In genomic region chr2:37232131-37232933, GRCh38 we compare ENCODE assay signal across 9 cellular contexts. TPM values are rescaled to one million over a fixed set of nuclear protein-coding genes. Genes with fewer than 3 reads are reported as not detected.
DNase-seq lines count a peak whose midpoint lies in the region; ATAC-seq, FAIRE-seq and TF ChIP-seq lines count a peak whose summit lies in the region.
"Had no signal": no experiment of that assay in that cellular context is flagged by ENCODE, and none has a peak within 500 bp of the region (broad histone marks: within the 10 kb centered on the region; RNA-seq: fewer than 3 reads in every experiment).

No MANE protein-coding gene starts in this region.

- WGBS in A549 (ENCODE audit: missing lambda C conversion rate), result 18% methylated on average over 18 of the region's 18 CpGs
- 13 to 15% methylated on average over 18 of the region's 18 CpGs for WGBS in ectodermal cell, 2 experiments

- TF ChIP-seq EP300 in A549 (IDR thresholded peaks at IDR 0.05), result no peak

- no peak for TF ChIP-seq POLR2A in A549 (IDR thresholded peaks at IDR 0.05; ENCODE audit: low read length)

- DNase-seq in A549 (ENCODE audit: low read depth in 1 of 2, low spot score in 1 of 2), result peak; percentile 21 to 48
- no peak for DNase-seq in NT2/D1 (ENCODE audit: low read depth, low spot score)
- DNase-seq in DMS153 (lab: John Stamatoyannopoulos, UW), result no peak
- DNase-seq in activated naive CD4-positive, alpha-beta T cell (lab: John Stamatoyannopoulos, UW), result no peak

- no peaks in the 10 kb centered on the region for H3K27me3 ChIP-seq in NT2/D1 (ENCODE audit: insufficient read depth, insufficient read length)
- H3K27me3 ChIP-seq in ectodermal cell (ENCODE audit: control insufficient read depth, insufficient read depth, low read length, poor library complexity, severe bottlenecking), result no peaks in the 10 kb centered on the region
- H3K27me3 ChIP-seq in mononuclear cell (ENCODE audit: insufficient read depth, low read length), result no peaks in the 10 kb centered on the region

- peak overlapping the region; percentile 98 for H3K9ac ChIP-seq in NT2/D1 (ENCODE audit: insufficient read length, low read depth)

- peak overlapping the region; percentile 92 to 95 for H3K27ac ChIP-seq in A549
- H3K27ac ChIP-seq in ectodermal cell (ENCODE audit: insufficient read depth, low read depth, low read length, poor library complexity, severe bottlenecking), result no peak overlapping the region

- H3K4me1 ChIP-seq in A549, result peaks cover 22% of the 10 kb centered on the region
- H3K4me1 ChIP-seq in NT2/D1 (ENCODE audit: insufficient read depth, insufficient read length), result no peaks in the 10 kb centered on the region
- H3K4me1 ChIP-seq in ectodermal cell (ENCODE audit: control insufficient read depth, insufficient read depth, low read length), result no peaks in the 10 kb centered on the region
- peaks cover 29% of the 10 kb centered on the region for H3K4me1 ChIP-seq in mononuclear cell (ENCODE audit: insufficient read depth, low read length)

- FAIRE-seq in A549 (lab: Jason Lieb, UNC), result no peak
- FAIRE-seq: frontal cortex had no signal

- H3K9me3 ChIP-seq in A549 (no peaks in the 10 kb centered on the region), NT2/D1 (ENCODE audit: insufficient read depth, low read length) (no peaks in the 10 kb centered on the region), ectodermal cell (ENCODE audit: control insufficient read depth, low read length) (no peaks in the 10 kb centered on the region), mononuclear cell (ENCODE audit: low read depth, low read length) (no peaks in the 10 kb centered on the region)

- peak; percentile 17 to 39; a peak in 5 of 6 replicates for ATAC-seq in A549
- peak; percentile 4 for ATAC-seq in GM18873 (IDR thresholded peaks at IDR 0.05; ENCODE audit: low FRiP score, unreplicated experiment)
- ATAC-seq in HG02884 (IDR thresholded peaks at IDR 0.05; ENCODE audit: unreplicated experiment), result no peak

- peak overlapping the region; percentile 94 for H3K4me2 ChIP-seq in A549

- no peak for TF ChIP-seq CTCF in A549 (IDR thresholded peaks at IDR 0.05)

- H3K36me3 ChIP-seq in NT2/D1 (ENCODE audit: insufficient read depth, insufficient read length, low read length) (peaks cover 45% of the 10 kb centered on the region), ectodermal cell (ENCODE audit: control insufficient read depth, insufficient read depth, low read length) (peaks cover 8% of the 10 kb centered on the region)

- no peak for TF ChIP-seq RAD21 in A549 (conservative IDR thresholded peaks at IDR 0.05 in 1 of 2, IDR thresholded peaks at IDR 0.05 in 1 of 2)

- POLR2A ChIA-PET in A549 (lab: Yijun Ruan, JAX), result interaction anchor here (0.6 to 1.5 kb wide), 10 partner anchors 9 to 693 kb away, joined by 3 to 9 read pairs (median 5); partner anchors contain the start of genes CEBPZOS, RMDN2 and STRN

- CTCF ChIA-PET in A549 (lab: Yijun Ruan, JAX), result interaction anchor here (1.0 to 1.2 kb wide), 2 partner anchors 13 to 26 kb away, joined by 3 read pairs; no protein-coding TSS in a partner anchor

- H3K4me3 ChIP-seq in A549 (peak overlapping the region; percentile 91), NT2/D1 (ENCODE audit: insufficient read length, low read depth) (peak overlapping the region; percentile 94), ectodermal cell (ENCODE audit: insufficient read depth, low read depth, low read length) (peak overlapping the region; percentile 95), mononuclear cell (ENCODE audit: low read length) (peak overlapping the region; percentile 77)

TF ChIP-seq in A549, 52 proteins besides CTCF, POLR2A, EP300 and RAD21:
- TF ChIP-seq HDAC2 (IDR thresholded peaks at IDR 0.05), result no peak
- no peak for TF ChIP-seq TP53 (CRISPR knock-in tag; IDR thresholded peaks at IDR 0.05)
- no peak for TF ChIP-seq HMGXB4 (CRISPR knock-in tag; IDR thresholded peaks at IDR 0.05; ENCODE audit: borderline replicate concordance)
- no peak for TF ChIP-seq CBX2 (IDR thresholded peaks at IDR 0.05; ENCODE audit: borderline replicate concordance, low read depth)
- TF ChIP-seq KDM1A (IDR thresholded peaks at IDR 0.05; ENCODE audit: low read depth), result no peak
- no peak for TF ChIP-seq FOXS1 (CRISPR knock-in tag; IDR thresholded peaks at IDR 0.05)
- TF ChIP-seq HEYL (CRISPR knock-in tag; IDR thresholded peaks at IDR 0.05), result no peak
- no peak for TF ChIP-seq ZFP36 (IDR thresholded peaks at IDR 0.05; ENCODE audit: borderline replicate concordance, partially characterized antibody)
- TF ChIP-seq HOXB5 (CRISPR knock-in tag; IDR thresholded peaks at IDR 0.05), result no peak
- no peak for TF ChIP-seq MAX (IDR thresholded peaks at IDR 0.05)
- no peak for TF ChIP-seq ATOH8 (CRISPR knock-in tag; IDR thresholded peaks at IDR 0.05; ENCODE audit: low read depth)
- no peak for TF ChIP-seq ZC3H11A (IDR thresholded peaks at IDR 0.05)
- TF ChIP-seq JUN (IDR thresholded peaks at IDR 0.05), result no peak
- no peak for TF ChIP-seq KDM5A (IDR thresholded peaks at IDR 0.05)

RNA-seq across cellular contexts. Expression of gene NDUFAF7, which starts 0.9 kb away (rescaled TPM):
- polyA plus RNA-seq in A549 (2011; rRNA removed) (40.2 and 48.0 TPM in 2 replicates), A549 (2017; fragmentation: RNase III; extraction: RNeasy Plus Mini Kit Qiagen cat#74134 plus additional on column Dnase treatment) (28.8 to 29.3 TPM (median 29.0 TPM) in 3 replicates)
- polyA plus RNA-seq in A549 (2012; cell fraction: cytosol; rRNA removed), result 17.1 and 18.6 TPM in 2 replicates
- 21.7 and 31.2 TPM in 2 replicates for polyA plus RNA-seq in A549 (2012; cell fraction: nucleus; rRNA removed)
- polyA minus RNA-seq in A549 (2011; rRNA and poly(A)+ RNA removed), result 19.2 and 21.3 TPM in 2 replicates
- polyA plus RNA-seq in ectodermal cell (2013, experiment 1 of 4), result 31.3 TPM
- 29.6 TPM for polyA plus RNA-seq in ectodermal cell (2013, experiment 2 of 4)
- 19.3 TPM for polyA plus RNA-seq in ectodermal cell (2013, experiment 3 of 4)
- polyA plus RNA-seq in ectodermal cell (2013, experiment 4 of 4), result 23.3 TPM
- 19.6 TPM for total RNA-seq in mononuclear cell

RNA-seq across cellular contexts. Expression of gene CEBPZ, which starts 0.9 kb away (rescaled TPM):
- polyA plus RNA-seq in A549 (2011; rRNA removed), result 44.1 and 70.9 TPM in 2 replicates
- 9.2 and 13.1 TPM in 2 replicates for polyA plus RNA-seq in A549 (2012; cell fraction: cytosol; rRNA removed)
- polyA plus RNA-seq in A549 (2012; cell fraction: nucleus; rRNA removed), result 4.9 and 6.8 TPM in 2 replicates
- 71.5 to 74.0 TPM (median 72.7 TPM) in 3 replicates for polyA plus RNA-seq in A549 (2017; fragmentation: RNase III; extraction: RNeasy Plus Mini Kit Qiagen cat#74134 plus additional on column Dnase treatment)
- polyA minus RNA-seq in A549 (2011; rRNA and poly(A)+ RNA removed), result 19.5 and 22.3 TPM in 2 replicates
- polyA plus RNA-seq in ectodermal cell (2013, experiment 1 of 4), result 63.4 TPM
- 54.2 TPM for polyA plus RNA-seq in ectodermal cell (2013, experiment 2 of 4)
- 40.7 TPM for polyA plus RNA-seq in ectodermal cell (2013, experiment 3 of 4)
- 47.2 TPM for polyA plus RNA-seq in ectodermal cell (2013, experiment 4 of 4)
- 78.4 TPM for total RNA-seq in mononuclear cell

RNA-seq across cellular contexts. Expression of gene CEBPZOS, which starts 36.0 kb away (rescaled TPM):
- 78.1 and 87.4 TPM in 2 replicates for polyA plus RNA-seq in A549 (2011; rRNA removed)
- polyA plus RNA-seq in A549 (2012; cell fraction: cytosol; rRNA removed), result 32.8 and 33.3 TPM in 2 replicates
- 8.1 and 18.3 TPM in 2 replicates for polyA plus RNA-seq in A549 (2012; cell fraction: nucleus; rRNA removed)
- 55.9 to 69.2 TPM (median 61.3 TPM) in 3 replicates for polyA plus RNA-seq in A549 (2017; fragmentation: RNase III; extraction: RNeasy Plus Mini Kit Qiagen cat#74134 plus additional on column Dnase treatment)
- 22.6 and 22.7 TPM in 2 replicates for polyA minus RNA-seq in A549 (2011; rRNA and poly(A)+ RNA removed)
- polyA plus RNA-seq in ectodermal cell (2013, experiment 1 of 4), result 14.2 TPM
- polyA plus RNA-seq in ectodermal cell (2013, experiment 2 of 4), result 15.5 TPM
- 11.6 TPM for polyA plus RNA-seq in ectodermal cell (2013, experiment 3 of 4)
- 12.8 TPM for polyA plus RNA-seq in ectodermal cell (2013, experiment 4 of 4)
- total RNA-seq in mononuclear cell, result 19.3 TPM

RNA-seq across cellular contexts. Expression of gene SULT6B1, which starts 43.9 kb away (rescaled TPM):
- not detected in 2 replicates for polyA plus RNA-seq in A549 (2011; rRNA removed)
- not detected in 2 replicates for polyA plus RNA-seq in A549 (2012; cell fraction: cytosol; rRNA removed)
- polyA plus RNA-seq in A549 (2012; cell fraction: nucleus; rRNA removed), result not detected in 2 replicates
- not detected in 3 replicates for polyA plus RNA-seq in A549 (2017; fragmentation: RNase III; extraction: RNeasy Plus Mini Kit Qiagen cat#74134 plus additional on column Dnase treatment)
- polyA minus RNA-seq in A549 (2011; rRNA and poly(A)+ RNA removed), result not detected in 2 replicates
- not detected for polyA plus RNA-seq in ectodermal cell (2013, experiment 1 of 4)
- polyA plus RNA-seq in ectodermal cell (2013, experiment 2 of 4), result not detected
- not detected for polyA plus RNA-seq in ectodermal cell (2013, experiment 3 of 4)
- not detected for polyA plus RNA-seq in ectodermal cell (2013, experiment 4 of 4)
- total RNA-seq in mononuclear cell, result not detected
- total RNA-seq: frontal cortex had no signal

Comparison
In these comparisons a context has a peak if more than half of its experiments do, and no peak if none do; other contexts are left out.
1. DNase-seq: peak in A549 (2 of 2); none in NT2/D1 (single experiment), DMS153 (single experiment) and activated naive CD4-positive, alpha-beta T cell (0 of 4).
2. Peak in every context shown above with its lines, with median percentiles within 50 percentile points of each other: H3K4me3 ChIP-seq.